ENCODE assay signal across 1 cellular context in the genomic region with DNA sequence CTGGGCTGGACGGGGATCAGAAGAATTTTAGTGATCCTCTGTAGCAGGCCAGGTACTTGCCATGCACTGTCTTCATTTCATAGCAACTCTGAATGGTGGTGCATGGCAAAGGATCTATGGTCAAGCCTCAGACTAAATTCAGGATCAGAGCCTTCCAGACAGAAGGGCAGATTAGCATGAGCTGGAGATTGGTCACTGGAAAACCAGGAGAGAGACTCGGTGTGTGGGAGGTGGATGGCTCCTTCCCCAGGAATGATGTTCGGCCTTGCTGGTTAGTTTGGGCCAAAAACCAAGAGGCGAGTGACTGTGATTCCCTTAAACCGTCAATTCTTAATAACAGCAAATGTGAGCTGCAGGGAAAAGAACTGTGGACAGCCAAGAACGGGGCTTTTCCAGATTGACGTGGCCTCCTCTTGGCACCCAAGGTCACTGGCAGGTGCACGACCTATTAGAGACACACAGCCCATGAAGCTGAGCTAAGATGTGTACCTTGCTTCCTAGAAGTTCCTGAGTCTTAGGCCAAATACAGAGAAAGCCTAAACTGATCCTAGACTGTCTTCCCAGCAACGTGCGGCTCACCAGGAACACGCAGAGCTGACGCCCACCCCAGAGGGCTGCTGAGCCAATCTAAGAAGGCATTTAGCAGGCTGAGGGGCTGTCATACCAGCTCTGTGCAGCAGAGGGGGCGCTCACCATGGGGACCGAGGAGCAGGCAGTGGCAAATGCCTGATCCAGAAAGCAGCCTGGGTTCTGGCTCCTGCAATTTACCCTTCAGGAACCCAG.
TF ChIP-seq lines count a peak whose summit lies in the region.

No MANE protein-coding gene starts in this region.

TF ChIP-seq in K562, 482 proteins besides CTCF, POLR2A, EP300 and RAD21 (continued from another document):
- no peak for TF ChIP-seq ZNF274 (IDR thresholded peaks at IDR 0.05; ENCODE audit: borderline replicate concordance, low read depth, low read length)
- no peak for TF ChIP-seq TAF9B (IDR thresholded peaks at IDR 0.05; ENCODE audit: partially characterized antibody)
- no peak for TF ChIP-seq BRD9 (IDR thresholded peaks at IDR 0.05; ENCODE audit: low read depth, partially characterized antibody)
- TF ChIP-seq RBM39 (optimal IDR thresholded peaks at IDR 0.05; ENCODE audit: low read depth, low read length): no peak
- TF ChIP-seq CBX1 (IDR thresholded peaks at IDR 0.05; ENCODE audit: low read depth): no peak
- TF ChIP-seq, protein P1, sequence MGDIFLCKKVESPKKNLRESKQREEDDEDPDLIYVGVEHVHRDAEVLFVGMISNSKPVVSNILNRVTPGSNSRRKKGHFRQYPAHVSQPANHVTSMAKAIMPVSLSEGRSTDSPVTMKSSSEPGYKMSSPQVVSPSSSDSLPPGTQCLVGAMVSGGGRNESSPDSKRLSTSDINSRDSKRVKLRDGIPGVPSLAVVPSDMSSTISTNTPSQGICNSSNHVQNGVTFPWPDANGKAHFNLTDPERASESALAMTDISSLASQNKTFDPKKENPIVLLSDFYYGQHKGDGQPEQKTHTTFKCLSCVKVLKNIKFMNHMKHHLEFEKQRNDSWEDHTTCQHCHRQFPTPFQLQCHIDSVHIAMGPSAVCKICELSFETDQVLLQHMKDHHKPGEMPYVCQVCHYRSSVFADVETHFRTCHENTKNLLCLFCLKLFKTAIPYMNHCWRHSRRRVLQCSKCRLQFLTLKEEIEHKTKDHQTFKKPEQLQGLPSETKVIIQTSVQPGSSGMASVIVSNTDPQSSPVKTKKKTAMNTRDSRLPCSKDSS (IDR thresholded peaks at IDR 0.05; ENCODE audit: low read depth, partially characterized antibody): no peak
- no peak for TF ChIP-seq ZNF444 (CRISPR knock-in tag; IDR thresholded peaks at IDR 0.05)
- peak; percentile 52; the same call in 1 of the 2 replicates for TF ChIP-seq CTBP1 (IDR thresholded peaks at IDR 0.05; ENCODE audit: borderline replicate concordance)
- TF ChIP-seq ZNF134 (CRISPR knock-in tag; conservative IDR thresholded peaks at IDR 0.05): no peak
- TF ChIP-seq SREBF2 (CRISPR knock-in tag; IDR thresholded peaks at IDR 0.05): no peak
- TF ChIP-seq SETDB1 (IDR thresholded peaks at IDR 0.05; ENCODE audit: low read length): no peak
- no peak for TF ChIP-seq SRSF3 (IDR thresholded peaks at IDR 0.05; ENCODE audit: insufficient read depth, low read length)
- TF ChIP-seq FOSL1 (tag; conservative IDR thresholded peaks at IDR 0.05): no peak
- no peak for TF ChIP-seq MCM2 (IDR thresholded peaks at IDR 0.05; ENCODE audit: low read depth)
- no peak for TF ChIP-seq MCM7 (IDR thresholded peaks at IDR 0.05)
- TF ChIP-seq, protein P2, sequence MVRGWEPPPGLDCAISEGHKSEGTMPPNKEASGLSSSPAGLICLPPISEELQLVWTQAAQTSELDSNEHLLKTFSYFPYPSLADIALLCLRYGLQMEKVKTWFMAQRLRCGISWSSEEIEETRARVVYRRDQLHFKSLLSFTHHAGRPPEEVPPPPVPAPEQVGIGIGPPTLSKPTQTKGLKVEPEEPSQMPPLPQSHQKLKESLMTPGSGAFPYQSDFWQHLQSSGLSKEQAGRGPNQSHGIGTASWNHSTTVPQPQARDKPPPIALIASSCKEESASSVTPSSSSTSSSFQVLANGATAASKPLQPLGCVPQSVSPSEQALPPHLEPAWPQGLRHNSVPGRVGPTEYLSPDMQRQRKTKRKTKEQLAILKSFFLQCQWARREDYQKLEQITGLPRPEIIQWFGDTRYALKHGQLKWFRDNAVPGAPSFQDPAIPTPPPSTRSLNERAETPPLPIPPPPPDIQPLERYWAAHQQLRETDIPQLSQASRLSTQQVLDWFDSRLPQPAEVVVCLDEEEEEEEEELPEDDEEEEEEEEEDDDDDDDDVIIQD (CRISPR knock-in tag; IDR thresholded peaks at IDR 0.05): no peak
- no peak for TF ChIP-seq TCF7L2 (IDR thresholded peaks at IDR 0.05; ENCODE audit: low read depth, low read length)
- TF ChIP-seq ZNF707 (CRISPR knock-in tag; conservative IDR thresholded peaks at IDR 0.05): no peak
